In genomic region chr11:95293116-95293515, GRCh38 we compare ENCODE assay signal across 2 cellular contexts.
TF ChIP-seq lines count a peak whose summit lies in the region.

No MANE protein-coding gene starts in this region.

TF ChIP-seq in GM23338, 12 proteins besides CTCF, POLR2A, EP300 and RAD21 (continued from another document):
- TF ChIP-seq, protein P1, sequence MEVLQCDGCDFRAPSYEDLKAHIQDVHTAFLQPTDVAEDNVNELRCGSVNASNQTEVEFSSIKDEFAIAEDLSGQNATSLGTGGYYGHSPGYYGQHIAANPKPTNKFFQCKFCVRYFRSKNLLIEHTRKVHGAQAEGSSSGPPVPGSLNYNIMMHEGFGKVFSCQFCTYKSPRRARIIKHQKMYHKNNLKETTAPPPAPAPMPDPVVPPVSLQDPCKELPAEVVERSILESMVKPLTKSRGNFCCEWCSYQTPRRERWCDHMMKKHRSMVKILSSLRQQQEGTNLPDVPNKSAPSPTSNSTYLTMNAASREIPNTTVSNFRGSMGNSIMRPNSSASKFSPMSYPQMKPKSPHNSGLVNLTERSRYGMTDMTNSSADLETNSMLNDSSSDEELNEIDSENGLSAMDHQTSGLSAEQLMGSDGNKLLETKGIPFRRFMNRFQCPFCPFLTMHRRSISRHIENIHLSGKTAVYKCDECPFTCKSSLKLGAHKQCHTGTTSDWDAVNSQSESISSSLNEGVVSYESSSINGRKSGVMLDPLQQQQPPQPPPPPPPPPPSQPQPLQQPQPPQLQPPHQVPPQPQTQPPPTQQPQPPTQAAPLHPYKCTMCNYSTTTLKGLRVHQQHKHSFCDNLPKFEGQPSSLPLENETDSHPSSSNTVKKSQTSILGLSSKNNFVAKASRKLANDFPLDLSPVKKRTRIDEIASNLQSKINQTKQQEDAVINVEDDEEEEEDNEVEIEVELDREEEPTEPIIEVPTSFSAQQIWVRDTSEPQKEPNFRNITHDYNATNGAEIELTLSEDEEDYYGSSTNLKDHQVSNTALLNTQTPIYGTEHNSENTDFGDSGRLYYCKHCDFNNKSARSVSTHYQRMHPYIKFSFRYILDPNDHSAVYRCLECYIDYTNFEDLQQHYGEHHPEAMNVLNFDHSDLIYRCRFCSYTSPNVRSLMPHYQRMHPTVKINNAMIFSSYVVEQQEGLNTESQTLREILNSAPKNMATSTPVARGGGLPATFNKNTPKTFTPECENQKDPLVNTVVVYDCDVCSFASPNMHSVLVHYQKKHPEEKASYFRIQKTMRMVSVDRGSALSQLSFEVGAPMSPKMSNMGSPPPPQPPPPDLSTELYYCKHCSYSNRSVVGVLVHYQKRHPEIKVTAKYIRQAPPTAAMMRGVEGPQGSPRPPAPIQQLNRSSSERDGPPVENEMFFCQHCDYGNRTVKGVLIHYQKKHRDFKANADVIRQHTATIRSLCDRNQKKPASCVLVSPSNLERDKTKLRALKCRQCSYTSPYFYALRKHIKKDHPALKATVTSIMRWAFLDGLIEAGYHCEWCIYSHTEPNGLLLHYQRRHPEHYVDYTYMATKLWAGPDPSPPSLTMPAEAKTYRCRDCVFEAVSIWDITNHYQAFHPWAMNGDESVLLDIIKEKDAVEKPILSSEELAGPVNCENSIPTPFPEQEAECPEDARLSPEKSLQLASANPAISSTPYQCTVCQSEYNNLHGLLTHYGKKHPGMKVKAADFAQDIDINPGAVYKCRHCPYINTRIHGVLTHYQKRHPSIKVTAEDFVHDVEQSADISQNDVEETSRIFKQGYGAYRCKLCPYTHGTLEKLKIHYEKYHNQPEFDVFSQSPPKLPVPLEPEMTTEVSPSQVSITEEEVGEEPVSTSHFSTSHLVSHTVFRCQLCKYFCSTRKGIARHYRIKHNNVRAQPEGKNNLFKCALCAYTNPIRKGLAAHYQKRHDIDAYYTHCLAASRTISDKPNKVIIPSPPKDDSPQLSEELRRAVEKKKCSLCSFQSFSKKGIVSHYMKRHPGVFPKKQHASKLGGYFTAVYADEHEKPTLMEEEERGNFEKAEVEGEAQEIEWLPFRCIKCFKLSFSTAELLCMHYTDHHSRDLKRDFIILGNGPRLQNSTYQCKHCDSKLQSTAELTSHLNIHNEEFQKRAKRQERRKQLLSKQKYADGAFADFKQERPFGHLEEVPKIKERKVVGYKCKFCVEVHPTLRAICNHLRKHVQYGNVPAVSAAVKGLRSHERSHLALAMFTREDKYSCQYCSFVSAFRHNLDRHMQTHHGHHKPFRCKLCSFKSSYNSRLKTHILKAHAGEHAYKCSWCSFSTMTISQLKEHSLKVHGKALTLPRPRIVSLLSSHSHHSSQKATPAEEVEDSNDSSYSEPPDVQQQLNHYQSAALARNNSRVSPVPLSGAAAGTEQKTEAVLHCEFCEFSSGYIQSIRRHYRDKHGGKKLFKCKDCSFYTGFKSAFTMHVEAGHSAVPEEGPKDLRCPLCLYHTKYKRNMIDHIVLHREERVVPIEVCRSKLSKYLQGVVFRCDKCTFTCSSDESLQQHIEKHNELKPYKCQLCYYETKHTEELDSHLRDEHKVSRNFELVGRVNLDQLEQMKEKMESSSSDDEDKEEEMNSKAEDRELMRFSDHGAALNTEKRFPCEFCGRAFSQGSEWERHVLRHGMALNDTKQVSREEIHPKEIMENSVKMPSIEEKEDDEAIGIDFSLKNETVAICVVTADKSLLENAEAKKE (CRISPR knock-in tag; IDR thresholded peaks at IDR 0.05): peak; percentile 82; the same call in 1 of the 2 replicates

TF ChIP-seq in WTC11, 78 proteins besides CTCF, POLR2A, EP300 and RAD21 (continued from another document):
- TF ChIP-seq, protein P2, sequence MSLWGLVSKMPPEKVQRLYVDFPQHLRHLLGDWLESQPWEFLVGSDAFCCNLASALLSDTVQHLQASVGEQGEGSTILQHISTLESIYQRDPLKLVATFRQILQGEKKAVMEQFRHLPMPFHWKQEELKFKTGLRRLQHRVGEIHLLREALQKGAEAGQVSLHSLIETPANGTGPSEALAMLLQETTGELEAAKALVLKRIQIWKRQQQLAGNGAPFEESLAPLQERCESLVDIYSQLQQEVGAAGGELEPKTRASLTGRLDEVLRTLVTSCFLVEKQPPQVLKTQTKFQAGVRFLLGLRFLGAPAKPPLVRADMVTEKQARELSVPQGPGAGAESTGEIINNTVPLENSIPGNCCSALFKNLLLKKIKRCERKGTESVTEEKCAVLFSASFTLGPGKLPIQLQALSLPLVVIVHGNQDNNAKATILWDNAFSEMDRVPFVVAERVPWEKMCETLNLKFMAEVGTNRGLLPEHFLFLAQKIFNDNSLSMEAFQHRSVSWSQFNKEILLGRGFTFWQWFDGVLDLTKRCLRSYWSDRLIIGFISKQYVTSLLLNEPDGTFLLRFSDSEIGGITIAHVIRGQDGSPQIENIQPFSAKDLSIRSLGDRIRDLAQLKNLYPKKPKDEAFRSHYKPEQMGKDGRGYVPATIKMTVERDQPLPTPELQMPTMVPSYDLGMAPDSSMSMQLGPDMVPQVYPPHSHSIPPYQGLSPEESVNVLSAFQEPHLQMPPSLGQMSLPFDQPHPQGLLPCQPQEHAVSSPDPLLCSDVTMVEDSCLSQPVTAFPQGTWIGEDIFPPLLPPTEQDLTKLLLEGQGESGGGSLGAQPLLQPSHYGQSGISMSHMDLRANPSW (CRISPR knock-in tag; conservative IDR thresholded peaks at IDR 0.05; ENCODE audit: low read depth): no peak
- TF ChIP-seq, protein P3, sequence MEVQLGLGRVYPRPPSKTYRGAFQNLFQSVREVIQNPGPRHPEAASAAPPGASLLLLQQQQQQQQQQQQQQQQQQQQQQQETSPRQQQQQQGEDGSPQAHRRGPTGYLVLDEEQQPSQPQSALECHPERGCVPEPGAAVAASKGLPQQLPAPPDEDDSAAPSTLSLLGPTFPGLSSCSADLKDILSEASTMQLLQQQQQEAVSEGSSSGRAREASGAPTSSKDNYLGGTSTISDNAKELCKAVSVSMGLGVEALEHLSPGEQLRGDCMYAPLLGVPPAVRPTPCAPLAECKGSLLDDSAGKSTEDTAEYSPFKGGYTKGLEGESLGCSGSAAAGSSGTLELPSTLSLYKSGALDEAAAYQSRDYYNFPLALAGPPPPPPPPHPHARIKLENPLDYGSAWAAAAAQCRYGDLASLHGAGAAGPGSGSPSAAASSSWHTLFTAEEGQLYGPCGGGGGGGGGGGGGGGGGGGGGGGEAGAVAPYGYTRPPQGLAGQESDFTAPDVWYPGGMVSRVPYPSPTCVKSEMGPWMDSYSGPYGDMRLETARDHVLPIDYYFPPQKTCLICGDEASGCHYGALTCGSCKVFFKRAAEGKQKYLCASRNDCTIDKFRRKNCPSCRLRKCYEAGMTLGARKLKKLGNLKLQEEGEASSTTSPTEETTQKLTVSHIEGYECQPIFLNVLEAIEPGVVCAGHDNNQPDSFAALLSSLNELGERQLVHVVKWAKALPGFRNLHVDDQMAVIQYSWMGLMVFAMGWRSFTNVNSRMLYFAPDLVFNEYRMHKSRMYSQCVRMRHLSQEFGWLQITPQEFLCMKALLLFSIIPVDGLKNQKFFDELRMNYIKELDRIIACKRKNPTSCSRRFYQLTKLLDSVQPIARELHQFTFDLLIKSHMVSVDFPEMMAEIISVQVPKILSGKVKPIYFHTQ (CRISPR knock-in tag; IDR thresholded peaks at IDR 0.05): no peak
- no peak for TF ChIP-seq SP1 (CRISPR knock-in tag; conservative IDR thresholded peaks at IDR 0.05)
TF ChIP-seq in WTC11: peak in this region for 0.
